ENCODE assay signal across 8 cellular contexts in genomic region chr20:62926229-62927127, GRCh38. TPM values are rescaled to one million over a fixed set of nuclear protein-coding genes. Genes with fewer than 3 reads are reported as not detected.
DNase-seq lines count a peak whose midpoint lies in the region; ATAC-seq and TF ChIP-seq lines count a peak whose summit lies in the region.

TSS of gene DIDO1 (minus strand) at chr20:62926505.

- TF ChIP-seq POLR2A in GM19099 (IDR thresholded peaks at IDR 0.05; ENCODE audit: extremely low read depth, insufficient read length, low read depth), result peak; percentile 69

- TF ChIP-seq CTCF in coronary artery (IDR thresholded peaks at IDR 0.05), result peak; percentile 50
- peak; percentile 72 to 78 for TF ChIP-seq CTCF in left lung (IDR thresholded peaks at IDR 0.05)

- peaks cover 41 to 74% of the 10 kb centered on the region in 2 donors for H3K4me1 ChIP-seq in left lung

- no peaks in the 10 kb centered on the region for H3K36me3 ChIP-seq in left lung

- H3K4me3 ChIP-seq in coronary artery (peak within 1 kb of the TSS; percentile 84), left lung (peak within 1 kb of the TSS; percentile 67 to 78)

- DNase-seq in Ammon's horn (ENCODE audit: low spot score), result peak; percentile 90
- peak; percentile 87 for DNase-seq in NCI-H510A treated with DMSO at 0.1 percent for 48 hours (lab: John Stamatoyannopoulos, UW)
- peak; percentile 86 to 91 for DNase-seq in activated CD4-positive, alpha-beta T cell treated with anti-CD3 and anti-CD28 coated beads for 4 hours
- DNase-seq in coronary artery (ENCODE audit: low spot score), result peak; percentile 83
- peak; percentile 92 to 99 for DNase-seq in left lung
- DNase-seq in stimulated activated CD4-positive, alpha-beta T cell treated with anti-CD3 and anti-CD28 coated beads, Interleukin-2, amount 100 ng/mL, for 48 hours, result peak; percentile 85 to 88

- ATAC-seq in HG03378 (IDR thresholded peaks at IDR 0.05; ENCODE audit: unreplicated experiment), result peak; percentile 50
- ATAC-seq in left lung, result peak; percentile 88

- no peaks in the 10 kb centered on the region for H3K9me3 ChIP-seq in left lung

- H3K27me3 ChIP-seq in left lung, result no peaks in the 10 kb centered on the region

- intact Hi-C loops in left lung (cut with DNase I), result no loop called here

- peak within 1 kb of the TSS; percentile 92 to 98 for H3K27ac ChIP-seq in coronary artery
- peak within 1 kb of the TSS; percentile 94 to 96 for H3K27ac ChIP-seq in left lung

RNA-seq across cellular contexts. Expression of gene DIDO1, which starts in this region (rescaled TPM):
- total RNA-seq in left lung, result 10 to 100 TPM; 38.1 to 45.7 TPM

Comparison
In these comparisons a context has a peak if more than half of its experiments do, and no peak if none do; other contexts are left out.
1. Peak in every context shown above with its lines: DNase-seq, ATAC-seq, H3K4me3 ChIP-seq and H3K27ac ChIP-seq.